In the genomic region with DNA sequence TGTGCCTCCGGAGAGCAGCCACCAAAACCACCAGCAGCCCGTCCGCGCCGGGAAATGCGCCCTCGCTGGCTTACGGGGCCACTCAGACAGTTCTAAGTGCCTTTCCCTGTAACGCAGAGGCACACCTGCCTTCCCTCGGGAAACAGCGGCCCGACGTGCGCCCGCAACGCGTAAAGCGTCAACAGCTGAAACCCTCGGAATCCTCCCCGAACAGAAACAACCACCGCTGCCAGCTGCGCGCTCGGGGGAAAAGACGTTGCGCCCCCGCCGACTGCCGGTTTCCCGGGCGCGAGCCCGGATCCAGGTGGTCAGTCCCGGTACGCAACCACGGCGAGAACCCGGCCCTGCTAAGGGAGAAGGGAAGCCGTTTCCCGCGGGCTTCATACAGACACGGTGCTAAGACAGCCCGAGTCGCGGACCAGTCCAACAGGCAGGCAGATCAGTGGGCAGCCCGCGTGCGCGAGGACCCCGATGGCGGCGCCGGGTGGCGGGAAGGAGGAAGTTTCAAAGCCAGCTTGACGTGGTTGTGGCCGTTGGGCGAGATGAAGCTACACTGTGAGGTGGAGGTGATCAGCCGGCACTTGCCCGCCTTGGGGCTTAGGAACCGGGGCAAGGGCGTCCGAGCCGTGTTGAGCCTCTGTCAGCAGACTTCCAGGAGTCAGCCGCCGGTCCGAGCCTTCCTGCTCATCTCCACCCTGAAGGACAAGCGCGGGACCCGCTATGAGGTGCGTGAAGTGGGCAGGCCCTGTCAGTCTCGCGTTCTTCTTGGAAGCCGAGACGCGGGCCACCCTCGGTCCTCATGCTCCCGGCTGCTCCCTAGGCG, we compare ENCODE assay signal across 8 cellular contexts. TPM values are rescaled to one million over a fixed set of nuclear protein-coding genes. Genes with fewer than 3 reads are reported as not detected.
DNase-seq lines count a peak whose midpoint lies in the region; ATAC-seq and TF ChIP-seq lines count a peak whose summit lies in the region.

A gene with protein sequence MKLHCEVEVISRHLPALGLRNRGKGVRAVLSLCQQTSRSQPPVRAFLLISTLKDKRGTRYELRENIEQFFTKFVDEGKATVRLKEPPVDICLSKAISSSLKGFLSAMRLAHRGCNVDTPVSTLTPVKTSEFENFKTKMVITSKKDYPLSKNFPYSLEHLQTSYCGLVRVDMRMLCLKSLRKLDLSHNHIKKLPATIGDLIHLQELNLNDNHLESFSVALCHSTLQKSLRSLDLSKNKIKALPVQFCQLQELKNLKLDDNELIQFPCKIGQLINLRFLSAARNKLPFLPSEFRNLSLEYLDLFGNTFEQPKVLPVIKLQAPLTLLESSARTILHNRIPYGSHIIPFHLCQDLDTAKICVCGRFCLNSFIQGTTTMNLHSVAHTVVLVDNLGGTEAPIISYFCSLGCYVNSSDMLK (plus strand): TSS at position 462 of the 823 bp plus-strand sequence. CDS start 81 bp downstream, at position 543.

- H3K4me1 ChIP-seq in right cardiac atrium (ENCODE audit: control insufficient read depth, insufficient read depth, low read length) (no peaks in the 10 kb centered on the region), rectal smooth muscle tissue (ENCODE audit: control insufficient read depth, insufficient read depth, low read length) (no peaks in the 10 kb centered on the region), uterus (peaks cover 0 to 4% of the 10 kb centered on the region in 2 donors)

- peak in 1 of 2 donors; percentile 49 for TF ChIP-seq POLR2A in uterus (IDR thresholded peaks at IDR 0.05)

- H3K36me3 ChIP-seq in rectal smooth muscle tissue (ENCODE audit: control insufficient read depth, insufficient read depth, low read length) = no peaks in the 10 kb centered on the region
- H3K36me3 ChIP-seq in uterus = no peaks in the 10 kb centered on the region

- intact Hi-C loops in T-helper 2 cell treated with Interferon-gamma antibody and Interleukin-4, amounts not matched to agents 100 ng/mL and 5 ng/mL, for 36 hours (cut with micrococcal nuclease) = loop anchor here (1.0 kb wide), 3 partner anchors 12 to 36 kb away; a partner anchor contains a TSS
- intact Hi-C loops in right cardiac atrium (cut with DNase I) (no loop called here), uterus (cut with DNase I; ENCODE audit: low total_unique reads) (no loop called here)

- H3K9me3 ChIP-seq in right cardiac atrium (ENCODE audit: control insufficient read depth, low read length) (no peaks in the 10 kb centered on the region), uterus (no peaks in the 10 kb centered on the region)

- no peaks in the 10 kb centered on the region for H3K27me3 ChIP-seq in right cardiac atrium (ENCODE audit: control insufficient read depth, insufficient read depth)
- no peaks in the 10 kb centered on the region for H3K27me3 ChIP-seq in rectal smooth muscle tissue (ENCODE audit: control insufficient read depth, insufficient read depth, low read length)
- H3K27me3 ChIP-seq in uterus = no peaks in the 10 kb centered on the region

- peak in 1 of 4 experiments; percentile 25 for TF ChIP-seq CTCF in uterus (IDR thresholded peaks at IDR 0.05)

- peak; percentile 76 for DNase-seq in NCI-H146 treated with DMSO at 0.1 percent for 48 hours (lab: John Stamatoyannopoulos, UW; ENCODE audit: unreplicated experiment)
- DNase-seq in anterior cingulate cortex (lab: John Stamatoyannopoulos, UW) = peak in 57 of 58 donors; percentile 35 to 83 (median 69)
- DNase-seq in right cardiac atrium = peak; percentile 83 to 94 (median 93)
- peak; percentile 72 to 85 for DNase-seq in uterus

- H3K9ac ChIP-seq in rectal smooth muscle tissue (ENCODE audit: low read length) = peak within 1 kb of the TSS; percentile 56

- H3K27ac ChIP-seq in right cardiac atrium (ENCODE audit: low read length) (peak within 1 kb of the TSS; percentile 89), rectal smooth muscle tissue (ENCODE audit: low read depth, low read length) (peak within 1 kb of the TSS; percentile 97), uterus (peak within 1 kb of the TSS; percentile 93 to 97)

- H3K4me3 ChIP-seq in right cardiac atrium (ENCODE audit: low read length) = peak within 1 kb of the TSS; percentile 92
- peak within 1 kb of the TSS; percentile 96 for H3K4me3 ChIP-seq in rectal smooth muscle tissue (ENCODE audit: low read length)
- peak within 1 kb of the TSS; percentile 72 to 85 for H3K4me3 ChIP-seq in uterus

- ATAC-seq in GM18498 (IDR thresholded peaks at IDR 0.05; ENCODE audit: unreplicated experiment) (peak; percentile 63), HG02870 (IDR thresholded peaks at IDR 0.05; ENCODE audit: unreplicated experiment) (peak; percentile 47), right cardiac atrium (peak; percentile 91 to 92)

- WGBS in right cardiac atrium = under 1% methylated on average over 78 of the region's 78 CpGs

RNA-seq across cellular contexts. Expression of the gene that starts here (rescaled TPM):
- total RNA-seq in T-helper 2 cell treated with Interferon-gamma antibody and Interleukin-4, amounts not matched to agents 100 ng/mL and 5 ng/mL, for 36 hours = 48.4 and 48.7 TPM in 2 replicates
- total RNA-seq in right cardiac atrium (1 to 10 TPM; 5.3 to 7.5 (median 6.5) TPM), uterus (10 to 100 TPM in 2 of 4 donors, 1 to 10 TPM in 2; 1.8 to 16.2 (median 6.8) TPM)
- 3.5 TPM for polyA plus RNA-seq in right cardiac atrium

Comparison
In these comparisons a context has a peak if more than half of its experiments do, and no peak if none do; other contexts are left out.
1. Peak in every context shown above with its lines: DNase-seq, ATAC-seq, H3K4me3 ChIP-seq and H3K27ac ChIP-seq.